1 cellular context compared by ENCODE assay signal in the genomic region with DNA sequence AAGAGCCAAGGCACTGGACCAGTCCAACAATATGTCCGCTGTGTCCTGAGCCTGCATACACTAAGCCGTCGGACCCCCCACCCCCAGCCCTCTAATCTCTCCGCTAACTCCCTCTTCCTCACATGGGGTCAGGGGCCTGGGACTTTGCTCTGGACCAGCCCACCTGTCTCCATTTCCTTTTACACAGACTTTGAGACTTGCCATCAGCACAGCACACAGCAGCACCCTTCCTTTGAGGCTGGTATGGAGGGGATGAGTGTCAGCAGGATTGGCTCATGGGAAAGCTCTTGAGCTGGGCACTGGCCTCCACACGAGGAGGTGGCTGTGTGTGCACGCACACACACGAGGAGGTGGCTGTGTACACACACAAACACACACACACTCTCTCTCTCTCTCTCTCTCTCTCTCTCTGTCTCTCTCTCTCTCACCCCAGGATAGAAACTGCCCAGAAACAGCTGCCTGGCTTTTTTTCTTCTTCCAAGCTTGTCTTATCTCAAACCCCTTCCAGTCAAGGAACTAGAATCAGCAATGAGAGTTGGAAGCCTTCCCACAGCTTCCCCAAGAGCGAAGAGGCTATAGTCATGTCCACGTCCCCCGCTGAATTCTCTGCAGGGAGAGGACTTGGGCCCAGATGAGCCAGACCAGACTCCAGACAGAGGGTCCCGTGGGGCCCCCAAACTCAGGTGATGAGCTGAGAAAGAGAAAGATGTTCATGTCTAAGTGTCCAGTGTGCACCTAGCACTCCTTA.
TF ChIP-seq lines count a peak whose summit lies in the region.

No MANE protein-coding gene starts in this region.

TF ChIP-seq in HepG2, 621 proteins besides CTCF, POLR2A, EP300 and RAD21 (continued from another document):
- TF ChIP-seq, protein P1, sequence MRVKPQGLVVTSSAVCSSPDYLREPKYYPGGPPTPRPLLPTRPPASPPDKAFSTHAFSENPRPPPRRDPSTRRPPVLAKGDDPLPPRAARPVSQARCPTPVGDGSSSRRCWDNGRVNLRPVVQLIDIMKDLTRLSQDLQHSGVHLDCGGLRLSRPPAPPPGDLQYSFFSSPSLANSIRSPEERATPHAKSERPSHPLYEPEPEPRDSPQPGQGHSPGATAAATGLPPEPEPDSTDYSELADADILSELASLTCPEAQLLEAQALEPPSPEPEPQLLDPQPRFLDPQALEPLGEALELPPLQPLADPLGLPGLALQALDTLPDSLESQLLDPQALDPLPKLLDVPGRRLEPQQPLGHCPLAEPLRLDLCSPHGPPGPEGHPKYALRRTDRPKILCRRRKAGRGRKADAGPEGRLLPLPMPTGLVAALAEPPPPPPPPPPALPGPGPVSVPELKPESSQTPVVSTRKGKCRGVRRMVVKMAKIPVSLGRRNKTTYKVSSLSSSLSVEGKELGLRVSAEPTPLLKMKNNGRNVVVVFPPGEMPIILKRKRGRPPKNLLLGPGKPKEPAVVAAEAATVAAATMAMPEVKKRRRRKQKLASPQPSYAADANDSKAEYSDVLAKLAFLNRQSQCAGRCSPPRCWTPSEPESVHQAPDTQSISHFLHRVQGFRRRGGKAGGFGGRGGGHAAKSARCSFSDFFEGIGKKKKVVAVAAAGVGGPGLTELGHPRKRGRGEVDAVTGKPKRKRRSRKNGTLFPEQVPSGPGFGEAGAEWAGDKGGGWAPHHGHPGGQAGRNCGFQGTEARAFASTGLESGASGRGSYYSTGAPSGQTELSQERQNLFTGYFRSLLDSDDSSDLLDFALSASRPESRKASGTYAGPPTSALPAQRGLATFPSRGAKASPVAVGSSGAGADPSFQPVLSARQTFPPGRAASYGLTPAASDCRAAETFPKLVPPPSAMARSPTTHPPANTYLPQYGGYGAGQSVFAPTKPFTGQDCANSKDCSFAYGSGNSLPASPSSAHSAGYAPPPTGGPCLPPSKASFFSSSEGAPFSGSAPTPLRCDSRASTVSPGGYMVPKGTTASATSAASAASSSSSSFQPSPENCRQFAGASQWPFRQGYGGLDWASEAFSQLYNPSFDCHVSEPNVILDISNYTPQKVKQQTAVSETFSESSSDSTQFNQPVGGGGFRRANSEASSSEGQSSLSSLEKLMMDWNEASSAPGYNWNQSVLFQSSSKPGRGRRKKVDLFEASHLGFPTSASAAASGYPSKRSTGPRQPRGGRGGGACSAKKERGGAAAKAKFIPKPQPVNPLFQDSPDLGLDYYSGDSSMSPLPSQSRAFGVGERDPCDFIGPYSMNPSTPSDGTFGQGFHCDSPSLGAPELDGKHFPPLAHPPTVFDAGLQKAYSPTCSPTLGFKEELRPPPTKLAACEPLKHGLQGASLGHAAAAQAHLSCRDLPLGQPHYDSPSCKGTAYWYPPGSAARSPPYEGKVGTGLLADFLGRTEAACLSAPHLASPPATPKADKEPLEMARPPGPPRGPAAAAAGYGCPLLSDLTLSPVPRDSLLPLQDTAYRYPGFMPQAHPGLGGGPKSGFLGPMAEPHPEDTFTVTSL (CRISPR knock-in tag; IDR thresholded peaks at IDR 0.05; ENCODE audit: borderline replicate concordance) = peak; percentile 40; the same call in 1 of the 2 replicates
- peak; percentile 76 for TF ChIP-seq ZMYM3 (CRISPR knock-in tag; IDR thresholded peaks at IDR 0.05)
- TF ChIP-seq, protein P2, sequence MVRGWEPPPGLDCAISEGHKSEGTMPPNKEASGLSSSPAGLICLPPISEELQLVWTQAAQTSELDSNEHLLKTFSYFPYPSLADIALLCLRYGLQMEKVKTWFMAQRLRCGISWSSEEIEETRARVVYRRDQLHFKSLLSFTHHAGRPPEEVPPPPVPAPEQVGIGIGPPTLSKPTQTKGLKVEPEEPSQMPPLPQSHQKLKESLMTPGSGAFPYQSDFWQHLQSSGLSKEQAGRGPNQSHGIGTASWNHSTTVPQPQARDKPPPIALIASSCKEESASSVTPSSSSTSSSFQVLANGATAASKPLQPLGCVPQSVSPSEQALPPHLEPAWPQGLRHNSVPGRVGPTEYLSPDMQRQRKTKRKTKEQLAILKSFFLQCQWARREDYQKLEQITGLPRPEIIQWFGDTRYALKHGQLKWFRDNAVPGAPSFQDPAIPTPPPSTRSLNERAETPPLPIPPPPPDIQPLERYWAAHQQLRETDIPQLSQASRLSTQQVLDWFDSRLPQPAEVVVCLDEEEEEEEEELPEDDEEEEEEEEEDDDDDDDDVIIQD (CRISPR knock-in tag; IDR thresholded peaks at IDR 0.05; ENCODE audit: low read depth) = peak; percentile 59; the same call in 1 of the 2 replicates
- TF ChIP-seq ZKSCAN5 (CRISPR knock-in tag; IDR thresholded peaks at IDR 0.05) = no peak
- TF ChIP-seq, protein P3, sequence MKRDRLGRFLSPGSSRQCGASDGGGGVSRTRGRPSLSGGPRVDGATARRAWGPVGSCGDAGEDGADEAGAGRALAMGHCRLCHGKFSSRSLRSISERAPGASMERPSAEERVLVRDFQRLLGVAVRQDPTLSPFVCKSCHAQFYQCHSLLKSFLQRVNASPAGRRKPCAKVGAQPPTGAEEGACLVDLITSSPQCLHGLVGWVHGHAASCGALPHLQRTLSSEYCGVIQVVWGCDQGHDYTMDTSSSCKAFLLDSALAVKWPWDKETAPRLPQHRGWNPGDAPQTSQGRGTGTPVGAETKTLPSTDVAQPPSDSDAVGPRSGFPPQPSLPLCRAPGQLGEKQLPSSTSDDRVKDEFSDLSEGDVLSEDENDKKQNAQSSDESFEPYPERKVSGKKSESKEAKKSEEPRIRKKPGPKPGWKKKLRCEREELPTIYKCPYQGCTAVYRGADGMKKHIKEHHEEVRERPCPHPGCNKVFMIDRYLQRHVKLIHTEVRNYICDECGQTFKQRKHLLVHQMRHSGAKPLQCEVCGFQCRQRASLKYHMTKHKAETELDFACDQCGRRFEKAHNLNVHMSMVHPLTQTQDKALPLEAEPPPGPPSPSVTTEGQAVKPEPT (CRISPR knock-in tag; IDR thresholded peaks at IDR 0.05; ENCODE audit: low read depth) = peak; percentile 77; the same call in 1 of the 2 replicates
- TF ChIP-seq, protein P4, sequence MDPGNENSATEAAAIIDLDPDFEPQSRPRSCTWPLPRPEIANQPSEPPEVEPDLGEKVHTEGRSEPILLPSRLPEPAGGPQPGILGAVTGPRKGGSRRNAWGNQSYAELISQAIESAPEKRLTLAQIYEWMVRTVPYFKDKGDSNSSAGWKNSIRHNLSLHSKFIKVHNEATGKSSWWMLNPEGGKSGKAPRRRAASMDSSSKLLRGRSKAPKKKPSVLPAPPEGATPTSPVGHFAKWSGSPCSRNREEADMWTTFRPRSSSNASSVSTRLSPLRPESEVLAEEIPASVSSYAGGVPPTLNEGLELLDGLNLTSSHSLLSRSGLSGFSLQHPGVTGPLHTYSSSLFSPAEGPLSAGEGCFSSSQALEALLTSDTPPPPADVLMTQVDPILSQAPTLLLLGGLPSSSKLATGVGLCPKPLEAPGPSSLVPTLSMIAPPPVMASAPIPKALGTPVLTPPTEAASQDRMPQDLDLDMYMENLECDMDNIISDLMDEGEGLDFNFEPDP (CRISPR knock-in tag; conservative IDR thresholded peaks at IDR 0.05) = no peak
- 0 out of 2 replicates have a peak, but pooled peaks have one; percentile 9 for TF ChIP-seq ZNF547 (CRISPR knock-in tag; IDR thresholded peaks at IDR 0.05)
- peak; percentile 45; the same call in 1 of the 2 replicates for TF ChIP-seq ARNTL (CRISPR knock-in tag; IDR thresholded peaks at IDR 0.05)
- 0 out of 2 replicates have a peak, but pooled peaks have one; percentile 7 for TF ChIP-seq ZNF230 (CRISPR knock-in tag; IDR thresholded peaks at IDR 0.05)
- TF ChIP-seq, protein P5, sequence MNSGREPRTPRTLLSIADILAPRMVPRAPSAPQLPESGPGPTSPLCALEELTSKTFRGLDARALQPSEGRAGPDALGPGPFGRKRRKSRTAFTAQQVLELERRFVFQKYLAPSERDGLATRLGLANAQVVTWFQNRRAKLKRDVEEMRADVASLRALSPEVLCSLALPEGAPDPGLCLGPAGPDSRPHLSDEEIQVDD (CRISPR knock-in tag; IDR thresholded peaks at IDR 0.05; ENCODE audit: borderline replicate concordance) = no peak
- TF ChIP-seq SRSF1 (optimal IDR thresholded peaks at IDR 0.05; ENCODE audit: low read depth, low read length) = peak; percentile 29
- 0 out of 2 replicates have a peak, but pooled peaks have one; percentile 11 for TF ChIP-seq ZNF598 (CRISPR knock-in tag; IDR thresholded peaks at IDR 0.05; ENCODE audit: borderline replicate concordance)
